ENCODE assay signal across 10 cellular contexts in the genomic region with DNA sequence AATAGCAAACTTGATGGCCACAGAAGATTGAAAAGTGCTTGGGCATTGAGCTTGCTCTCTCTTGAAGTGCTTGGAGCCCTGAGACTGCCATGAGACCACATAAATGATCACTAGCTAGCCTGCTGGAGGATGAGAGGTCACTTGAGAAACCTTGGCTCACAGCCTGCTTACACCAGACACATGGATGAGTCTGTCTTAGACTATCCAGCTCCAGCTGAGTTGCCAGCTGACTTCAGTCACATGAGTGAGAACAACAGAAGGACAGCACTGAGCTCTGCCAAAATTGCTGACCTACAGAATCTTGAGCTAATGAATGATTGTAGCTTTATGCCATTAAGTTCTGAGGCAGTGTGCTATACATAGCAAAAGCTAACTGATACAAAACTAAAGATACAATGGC. TPM values are rescaled to one million over a fixed set of nuclear protein-coding genes. Genes with fewer than 3 reads are reported as not detected.
DNase-seq lines count a peak whose midpoint lies in the region; ATAC-seq and TF ChIP-seq lines count a peak whose summit lies in the region.
"Had no signal": no experiment of that assay in that cellular context is flagged by ENCODE, and none has a peak within 500 bp of the region (broad histone marks: within the 10 kb centered on the region; RNA-seq: fewer than 3 reads in every experiment).

No MANE protein-coding gene starts in this region.

- no peaks in the 10 kb centered on the region for H3K27me3 ChIP-seq in SJCRH30
- peaks cover 17% of the 10 kb centered on the region for H3K27me3 ChIP-seq in gastroesophageal sphincter
- H3K27me3 ChIP-seq in sigmoid colon: peaks cover 0 to 3% (median 0%) of the 10 kb centered on the region in 3 donors
- H3K27me3 ChIP-seq in ascending aorta: no peaks in the 10 kb centered on the region
- H3K27me3 ChIP-seq: Peyer's patch had no signal

- H3K9me3 Mint-ChIP-seq in activated CD4-positive, alpha-beta memory T cell treated with anti-CD3 and anti-CD28 coated beads, Interleukin-2, amount 10 ng/mL, durations not matched to agents 7 days and 5 days: peaks cover 5% of the 10 kb centered on the region
- H3K9me3 Mint-ChIP-seq: activated T-helper 1 cell treated with anti-CD3 and anti-CD28 coated beads, Interleukin-12 subunit alpha, Interleukin-12 subunit beta, Interleukin-2, Interleukin-4 antibody, amounts not matched to agents 30 ng/mL and 10 ng/mL and 1 ng/mL, durations not matched to agents 14 hours and 24 hours and 36 hours had no signal

- no peak overlapping the region for H3K4me3 Mint-ChIP-seq in activated CD4-positive, alpha-beta memory T cell treated with anti-CD3 and anti-CD28 coated beads, Interleukin-2, amount 10 ng/mL, durations not matched to agents 7 days and 5 days
- H3K4me3 Mint-ChIP-seq: activated T-helper 1 cell treated with anti-CD3 and anti-CD28 coated beads, Interleukin-12 subunit alpha, Interleukin-12 subunit beta, Interleukin-2, Interleukin-4 antibody, amounts not matched to agents 30 ng/mL and 10 ng/mL and 1 ng/mL, durations not matched to agents 14 hours and 24 hours and 36 hours had no signal

- TF ChIP-seq CTCF in gastroesophageal sphincter (IDR thresholded peaks at IDR 0.05): no peak
- no peak for TF ChIP-seq CTCF in sigmoid colon (IDR thresholded peaks at IDR 0.05)
- no peak for TF ChIP-seq CTCF in ascending aorta (IDR thresholded peaks at IDR 0.05)

- H3K4me3 ChIP-seq in SJCRH30 (no peak overlapping the region), gastroesophageal sphincter (no peak overlapping the region), sigmoid colon (no peak overlapping the region), ascending aorta (no peak overlapping the region)
- H3K4me3 ChIP-seq: Peyer's patch had no signal

- POLR2A ChIA-PET in activated CD4-positive, alpha-beta memory T cell treated with anti-CD3 and anti-CD28 coated beads, Interleukin-2, amount 10 ng/mL, durations not matched to agents 7 days and 5 days (lab: Charles Lee): interaction anchor here (1.2 to 3.4 kb wide), 3 partner anchors 11 to 127 kb away, joined by 3 to 28 read pairs (median 3); a partner anchor contains a TSS

- H3K4me1 ChIP-seq in SJCRH30 (peaks cover 4% of the 10 kb centered on the region), gastroesophageal sphincter (peaks cover 0 to 6% (median 3%) of the 10 kb centered on the region in 3 donors), sigmoid colon (peaks cover 0 to 8% (median 2%) of the 10 kb centered on the region in 4 donors), ascending aorta (peaks cover 0 to 20% of the 10 kb centered on the region in 2 donors)

- H3K27ac ChIP-seq in SJCRH30: no peak overlapping the region
- H3K27ac ChIP-seq in gastroesophageal sphincter: no peak overlapping the region
- H3K27ac ChIP-seq in sigmoid colon: no peak overlapping the region
- H3K27ac ChIP-seq in ascending aorta: no peak overlapping the region
- H3K27ac ChIP-seq: Peyer's patch had no signal

- H3K27ac Mint-ChIP-seq in activated CD4-positive, alpha-beta memory T cell treated with anti-CD3 and anti-CD28 coated beads, Interleukin-2, amount 10 ng/mL, durations not matched to agents 7 days and 5 days: no peak overlapping the region
- H3K27ac Mint-ChIP-seq: activated T-helper 1 cell treated with anti-CD3 and anti-CD28 coated beads, Interleukin-12 subunit alpha, Interleukin-12 subunit beta, Interleukin-2, Interleukin-4 antibody, amounts not matched to agents 30 ng/mL and 10 ng/mL and 1 ng/mL, durations not matched to agents 14 hours and 24 hours and 36 hours had no signal

- intact Hi-C loops in sigmoid colon (cut with DNase I): no loop called here
- intact Hi-C loops in ascending aorta (cut with DNase I): no loop called here

- TF ChIP-seq EP300 in gastroesophageal sphincter (IDR thresholded peaks at IDR 0.05): no peak
- no peak for TF ChIP-seq EP300 in sigmoid colon (IDR thresholded peaks at IDR 0.05)

- CTCF ChIA-PET in activated CD4-positive, alpha-beta memory T cell treated with anti-CD3 and anti-CD28 coated beads, Interleukin-2, amount 10 ng/mL, durations not matched to agents 7 days and 5 days (lab: Charles Lee): interaction anchor here (0.5 to 4.5 kb wide), 10 partner anchors 15 to 466 kb away, joined by 3 to 36 read pairs (median 4); no protein-coding TSS in a partner anchor

- peaks cover 3% of the 10 kb centered on the region for H3K4me1 Mint-ChIP-seq in activated CD4-positive, alpha-beta memory T cell treated with anti-CD3 and anti-CD28 coated beads, Interleukin-2, amount 10 ng/mL, durations not matched to agents 7 days and 5 days

- no peaks in the 10 kb centered on the region for H3K27me3 Mint-ChIP-seq in activated CD4-positive, alpha-beta memory T cell treated with anti-CD3 and anti-CD28 coated beads, Interleukin-2, amount 10 ng/mL, durations not matched to agents 7 days and 5 days

- peaks cover 30% of the 10 kb centered on the region for H3K36me3 Mint-ChIP-seq in activated CD4-positive, alpha-beta memory T cell treated with anti-CD3 and anti-CD28 coated beads, Interleukin-2, amount 10 ng/mL, durations not matched to agents 7 days and 5 days (ENCODE audit: low read depth)

- TF ChIP-seq POLR2A in gastroesophageal sphincter (IDR thresholded peaks at IDR 0.05): no peak
- TF ChIP-seq POLR2A in sigmoid colon (IDR thresholded peaks at IDR 0.05): no peak

- H3K9me3 ChIP-seq in SJCRH30 (replicated peaks) (peaks cover 3% of the 10 kb centered on the region; the same call in 1 of the 2 replicates), gastroesophageal sphincter (no peaks in the 10 kb centered on the region), sigmoid colon (no peaks in the 10 kb centered on the region), ascending aorta (no peaks in the 10 kb centered on the region)
- H3K9me3 ChIP-seq: Peyer's patch had no signal

- peak; percentile 57 for ATAC-seq in gastroesophageal sphincter
- ATAC-seq in GM18907 (IDR thresholded peaks at IDR 0.05; ENCODE audit: unreplicated experiment): no peak

- DNase-seq in HCEC 1CT: peak; percentile 94
- DNase-seq in SJCRH30: peak; percentile 63 to 73
- peak; percentile 72 for DNase-seq in sigmoid colon
- no peak for DNase-seq in activated CD4-positive, alpha-beta memory T cell treated with anti-CD3 and anti-CD28 coated beads, Interleukin-2, amount 10 ng/mL, durations not matched to agents 7 days and 5 days
- DNase-seq in ascending aorta (ENCODE audit: low spot score in 2 of 2): no peak
- no peak for DNase-seq in NCI-H2107 treated with DMSO at 0.1 percent for 48 hours (lab: John Stamatoyannopoulos, UW; ENCODE audit: unreplicated experiment)

- H3K36me3 ChIP-seq in SJCRH30 (no peaks in the 10 kb centered on the region), gastroesophageal sphincter (no peaks in the 10 kb centered on the region), sigmoid colon (no peaks in the 10 kb centered on the region), ascending aorta (no peaks in the 10 kb centered on the region)
- H3K36me3 ChIP-seq: Peyer's patch had no signal

RNA-seq across cellular contexts. Expression of a gene that starts 18.1 kb away (rescaled TPM):
- total RNA-seq in SJCRH30 (2014; rRNA removed; shearing (Covaris generic)): 55.4 and 69.1 TPM in 2 replicates
- total RNA-seq in gastroesophageal sphincter (10 to 100 TPM in 2 of 4 donors, 1 to 10 TPM in 2; 2.8 to 30.7 (median 7.9) TPM), sigmoid colon (10 to 100 TPM in 2 of 4 donors, 1 to 10 TPM in 2; 8.2 to 12.7 (median 9.8) TPM), ascending aorta (38.5 TPM)
- 10 to 100 TPM in 1 of 3 donors, 1 to 10 TPM in 2; 4.2 to 15.4 (median 8.6) TPM for polyA plus RNA-seq in sigmoid colon
- total RNA-seq in activated CD4-positive, alpha-beta memory T cell treated with anti-CD3 and anti-CD28 coated beads, Interleukin-2, amount 10 ng/mL, durations not matched to agents 7 days and 5 days: 10 to 100 TPM; 73.5 to 73.7 TPM

Comparison
In these comparisons a context has a peak if more than half of its experiments do, and no peak if none do; other contexts are left out.
1. DNase-seq: peak in HCEC 1CT (single experiment), SJCRH30 (2 of 2) and sigmoid colon (single experiment); none in activated CD4-positive, alpha-beta memory T cell treated with anti-CD3 and anti-CD28 coated beads, Interleukin-2, amount 10 ng/mL, durations not matched to agents 7 days and 5 days (single experiment), ascending aorta (0 of 2) and NCI-H2107 treated with DMSO at 0.1 percent for 48 hours (single experiment).